Comparison of ENCODE assay signal across 24 cellular contexts in the genomic region with DNA sequence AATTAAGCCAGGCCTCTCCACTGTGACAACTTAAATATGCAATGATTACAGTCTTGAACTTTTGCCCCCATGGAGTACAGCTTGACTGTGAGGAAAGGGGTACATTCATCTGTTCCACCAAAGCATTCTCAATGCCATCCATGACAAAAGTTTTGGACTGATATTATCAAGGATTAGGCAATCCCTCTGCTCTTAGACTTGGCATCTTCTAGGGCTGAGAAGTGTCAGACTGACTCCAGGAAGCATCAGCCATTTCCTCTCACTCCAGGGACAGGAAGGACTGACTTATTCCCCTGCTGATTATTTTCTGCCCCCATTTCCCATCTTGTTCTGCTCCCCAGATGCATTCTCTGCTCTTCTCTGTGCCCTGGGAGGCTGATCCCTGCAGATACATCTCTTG.
DNase-seq lines count a peak whose midpoint lies in the region; ATAC-seq and TF ChIP-seq lines count a peak whose summit lies in the region.
"Had no signal": no experiment of that assay in that cellular context is flagged by ENCODE, and none has a peak within 500 bp of the region (broad histone marks: within the 10 kb centered on the region; RNA-seq: fewer than 3 reads in every experiment).

No MANE protein-coding gene starts in this region.

- no peak for ATAC-seq in activated T-cell treated with anti-CD3 and anti-CD28 coated beads, Interleukin-2, amount 50 U/mL, for 72 hours (replicated peaks in 1 of 2)
- ATAC-seq: Right ventricle myocardium inferior had no signal

- no peak overlapping the region for H3K9ac ChIP-seq in mesenchymal stem cell (ENCODE audit: low read length)

- no peaks in the 10 kb centered on the region for H3K4me1 Mint-ChIP-seq in activated T-cell treated with anti-CD3 and anti-CD28 coated beads, Interleukin-2, amount 50 U/mL, for 72 hours (ENCODE audit: low read depth)

- POLR2A ChIA-PET in A673 (lab: Charles Lee; ENCODE audit: low non-redundant PET): interaction anchor here (0.6 kb wide), 1 partner anchor 608 kb away, joined by 9 read pairs; no protein-coding TSS in a partner anchor

- H3K4me3 Mint-ChIP-seq in activated T-cell treated with anti-CD3 and anti-CD28 coated beads, Interleukin-2, amount 50 U/mL, for 72 hours: no peak overlapping the region
- H3K4me3 Mint-ChIP-seq: nephron; T-helper 1 cell treated with Interleukin-12 subunit alpha and Interleukin-12 subunit beta and Interleukin-4 antibody, amounts not matched to agents 30 μg/mL and 1 μg/mL, for 36 hours had no signal

- peaks cover 12% of the 10 kb centered on the region for H3K27me3 Mint-ChIP-seq in activated T-cell treated with anti-CD3 and anti-CD28 coated beads, Interleukin-2, amount 50 U/mL, for 72 hours (ENCODE audit: low read depth)

- no peak overlapping the region for H4K8ac ChIP-seq in mesenchymal stem cell (ENCODE audit: low read length)

- H3K23ac ChIP-seq in mesenchymal stem cell (ENCODE audit: low read length in 2 of 2): no peak overlapping the region

- H3K4me2 ChIP-seq in mesenchymal stem cell (ENCODE audit: low read length, poor library complexity, severe bottlenecking): no peak overlapping the region
- H3K4me2 ChIP-seq: hepatocyte had no signal

- peak overlapping the region in 1 of 2 experiments; percentile 37 for H3K4ac ChIP-seq in mesenchymal stem cell (ENCODE audit: low read depth in 1 of 2, low read length in 2 of 2)

- H3K36me3 ChIP-seq in A673 (ENCODE audit: insufficient read depth, low read length, poor library complexity, severe bottlenecking) (no peaks in the 10 kb centered on the region), mesenchymal stem cell (ENCODE audit: control insufficient read depth in 1 of 2, insufficient read depth in 2 of 2, low read depth in 1 of 2, low read length in 2 of 2) (no peaks in the 10 kb centered on the region)
- H3K36me3 ChIP-seq: ascending aorta, esophagus squamous epithelium, WERI-Rb-1 had no signal

- H3K27ac ChIP-seq in A673 (ENCODE audit: low read depth, low read length, poor library complexity, severe bottlenecking): peak overlapping the region; percentile 78
- no peak overlapping the region for H3K27ac ChIP-seq in mesenchymal stem cell (ENCODE audit: low read length, poor library complexity, severe bottlenecking)
- H3K27ac ChIP-seq: ascending aorta, esophagus squamous epithelium, hepatocyte, WERI-Rb-1 had no signal

- peak overlapping the region; percentile 49 to 66 for H3K18ac ChIP-seq in mesenchymal stem cell (ENCODE audit: low read depth in 1 of 2, low read length in 2 of 2)

- no peak for TF ChIP-seq CTCF in A673 (conservative IDR thresholded peaks at IDR 0.05; ENCODE audit: low read depth, low read length)
- no peak for TF ChIP-seq CTCF in cardiac fibroblast (IDR thresholded peaks at IDR 0.05; ENCODE audit: low read depth, low read length)

- H3K27me3 ChIP-seq in A673 (replicated peaks; ENCODE audit: insufficient read depth, low read depth, low read length, poor library complexity) (no peaks in the 10 kb centered on the region), mesenchymal stem cell (ENCODE audit: control insufficient read depth in 1 of 2, insufficient read depth in 1 of 2, low read length in 2 of 2) (no peaks in the 10 kb centered on the region)
- H3K27me3 ChIP-seq: ascending aorta, hepatocyte had no signal

- no peak overlapping the region for H2BK5ac ChIP-seq in mesenchymal stem cell (ENCODE audit: low read depth, low read length, poor library complexity, severe bottlenecking)

- H4K91ac ChIP-seq in mesenchymal stem cell (ENCODE audit: low read length): no peak overlapping the region

- no peak overlapping the region for H3K14ac ChIP-seq in mesenchymal stem cell (ENCODE audit: low read length in 2 of 2)

- H3K79me1 ChIP-seq in mesenchymal stem cell (replicated peaks; ENCODE audit: low read length, poor library complexity, severe bottlenecking): no peaks in the 10 kb centered on the region

- intact Hi-C loops in A673 (cut with micrococcal nuclease; ENCODE audit: unreplicated experiment): loop anchor here (2.0 to 10.0 kb wide), 5 partner anchors 148 to 638 kb away; a partner anchor contains a TSS

- CTCF ChIA-PET in A673 (lab: Charles Lee): no interaction called here

- no peak overlapping the region for H3K27ac Mint-ChIP-seq in activated T-cell treated with anti-CD3 and anti-CD28 coated beads, Interleukin-2, amount 50 U/mL, for 72 hours
- H3K27ac Mint-ChIP-seq: nephron; T-helper 1 cell treated with Interleukin-12 subunit alpha and Interleukin-12 subunit beta and Interleukin-4 antibody, amounts not matched to agents 30 μg/mL and 1 μg/mL, for 36 hours had no signal

- peaks cover 37% of the 10 kb centered on the region for H3K4me1 ChIP-seq in A673 (ENCODE audit: insufficient read depth, low read length, poor library complexity, severe bottlenecking)
- H3K4me1 ChIP-seq in mesenchymal stem cell (ENCODE audit: control insufficient read depth, insufficient read depth, low read depth, low read length): no peaks in the 10 kb centered on the region
- H3K4me1 ChIP-seq: esophagus squamous epithelium had no signal

- H3K4me3 ChIP-seq in A673 (ENCODE audit: low read depth, low read length, poor library complexity, severe bottlenecking): no peak overlapping the region
- H3K4me3 ChIP-seq in cardiac fibroblast (replicated peaks in 1 of 2; ENCODE audit: low read depth in 2 of 2, low read length in 2 of 2): no peak overlapping the region
- H3K4me3 ChIP-seq in mesenchymal stem cell (ENCODE audit: insufficient read depth in 1 of 2, low read depth in 1 of 2, low read length in 2 of 2): no peak overlapping the region
- H3K4me3 ChIP-seq: ascending aorta, esophagus squamous epithelium, hepatocyte had no signal

- no peak overlapping the region for H2BK120ac ChIP-seq in mesenchymal stem cell (ENCODE audit: low read depth, low read length)

- peak overlapping the region; percentile 47 for H2AK5ac ChIP-seq in mesenchymal stem cell (ENCODE audit: low read length, severe bottlenecking)

- H2AFZ ChIP-seq in mesenchymal stem cell (ENCODE audit: low read depth, low read length): no peak overlapping the region
- H2AFZ ChIP-seq: hepatocyte had no signal

- H3K9me3 ChIP-seq in A673 (ENCODE audit: low read depth, low read length, poor library complexity, severe bottlenecking) (no peaks in the 10 kb centered on the region), mesenchymal stem cell (ENCODE audit: control insufficient read depth, low read length) (peaks cover 5% of the 10 kb centered on the region)
- H3K9me3 ChIP-seq: ascending aorta, esophagus squamous epithelium had no signal

- no peak overlapping the region for H2BK12ac ChIP-seq in mesenchymal stem cell (ENCODE audit: low read length in 2 of 2)

- peak; percentile 99 for DNase-seq in A673 (ENCODE audit: low spot score)
- peak; percentile 16 for DNase-seq in GM03348 (ENCODE audit: low spot score)
- DNase-seq in cardiac fibroblast (ENCODE audit: low read depth in 2 of 2): peak; percentile 38 to 66
- no peak for DNase-seq in mesenchymal stem cell
- no peak for DNase-seq in germinal center (ENCODE audit: low spot score)
- no peak for DNase-seq in NCI-H2107 (lab: John Stamatoyannopoulos, UW)
- no peak for DNase-seq in NOMO-1 treated with dmso at 0.1 percent for 144 hours (lab: John Stamatoyannopoulos, UW; ENCODE audit: unreplicated experiment)
- DNase-seq in activated T-cell treated with anti-CD3 and anti-CD28 coated beads, Interleukin-2, amount 50 U/mL, for 72 hours: no peak
- DNase-seq: ACHN; activated CD4-positive, alpha-beta T cell treated with anti-CD3 and anti-CD28 coated beads, Interleukin-2, amount 50 U/mL, for 48 hours; activated naive CD4-positive, alpha-beta T cell; DND-41; effector CD8-positive, alpha-beta T cell; esophagus squamous epithelium; islet precursor cell; NCI-H524; small intestine; stimulated activated CD4-positive, alpha-beta T cell treated with anti-CD3 and anti-CD28 coated beads, Interleukin-4, amount 100 ng/mL, for 1 hour; WERI-Rb-1 had no signal

- no TSS peak for BruUV-seq in A673 (replicated peaks; lab: Mats Ljungman, UMichigan)

- no peak overlapping the region for H2BK15ac ChIP-seq in mesenchymal stem cell (ENCODE audit: low read depth, poor library complexity, severe bottlenecking)

- no peaks in the 10 kb centered on the region for H3K36me3 Mint-ChIP-seq in activated T-cell treated with anti-CD3 and anti-CD28 coated beads, Interleukin-2, amount 50 U/mL, for 72 hours (ENCODE audit: insufficient read depth in 2 of 2)

- H3K9me3 Mint-ChIP-seq in activated T-cell treated with anti-CD3 and anti-CD28 coated beads, Interleukin-2, amount 50 U/mL, for 72 hours: no peaks in the 10 kb centered on the region
- H3K9me3 Mint-ChIP-seq: nephron; T-helper 1 cell treated with Interleukin-12 subunit alpha and Interleukin-12 subunit beta and Interleukin-4 antibody, amounts not matched to agents 30 μg/mL and 1 μg/mL, for 36 hours had no signal

Comparison
In these comparisons a context has a peak if more than half of its experiments do, and no peak if none do; other contexts are left out.
1. DNase-seq: peak in A673 (single experiment), GM03348 (single experiment) and cardiac fibroblast (2 of 2); none in mesenchymal stem cell (single experiment), germinal center (single experiment), NCI-H2107 (single experiment), NOMO-1 treated with dmso at 0.1 percent for 144 hours (single experiment) and activated T-cell treated with anti-CD3 and anti-CD28 coated beads, Interleukin-2, amount 50 U/mL, for 72 hours (0 of 2).